ENCODE assay signal across 18 cellular contexts in genomic region chr1:95353185-95353584, GRCh38.
A peak's percentile ranks its signal among the peaks of the same experiment; 100 is the strongest.
DNase-seq lines count a peak whose midpoint lies in the region; ATAC-seq and TF ChIP-seq lines count a peak whose summit lies in the region.
"Had no signal": no experiment of that assay in that cellular context is flagged by ENCODE, and none has a peak within 500 bp of the region (broad histone marks: within the 10 kb centered on the region; RNA-seq: fewer than 3 reads in every experiment).

No MANE protein-coding gene starts in this region.

- TF ChIP-seq CTCF in nephron progenitor cell (IDR thresholded peaks at IDR 0.05) = no peak

- H3K9me3 Mint-ChIP-seq in T-cell = no peaks in the 10 kb centered on the region
- no peaks in the 10 kb centered on the region for H3K9me3 Mint-ChIP-seq in nephron progenitor cell
- H3K9me3 Mint-ChIP-seq: activated naive CD4-positive, alpha-beta T cell treated with anti-CD3 and anti-CD28 coated beads, Interleukin-2, amount 50 U/mL, for 24 hours; mesothelial cell of epicardium; nephron; T-helper 1 cell treated with Interleukin-12 subunit alpha and Interleukin-12 subunit beta and Interleukin-4 antibody, amounts not matched to agents 30 μg/mL and 1 μg/mL, for 36 hours had no signal

- DNase-seq in left ventricle myocardium superior (no peak), cardiac septum (ENCODE audit: low spot score) (no peak), NCI-H1694 treated with DMSO at 0.1 percent for 48 hours (lab: John Stamatoyannopoulos, UW) (peak; percentile 88), SHP77 (lab: John Stamatoyannopoulos, UW) (peak; percentile 78), hippocampal formation (lab: John Stamatoyannopoulos, UW) (no peak), T-cell (no peak), nephron progenitor cell (no peak)
- no peak for DNase-seq in stimulated activated naive CD4-positive, alpha-beta T cell (lab: John Stamatoyannopoulos, UW)
- DNase-seq: activated CD4-positive, alpha-beta T cell treated with anti-CD3 and anti-CD28 coated beads for 48 hours; activated CD8-positive, alpha-beta memory T cell treated with anti-CD3 and anti-CD28 coated beads, Interleukin-2, amount 10 ng/mL, durations not matched to agents 7 days and 5 days; upper lobe of right lung had no signal

- CTCF ChIA-PET in T-cell (lab: Charles Lee) = no interaction called here

- peak; percentile 33 for ATAC-seq in left ventricle myocardium superior
- ATAC-seq in T-cell (replicated peaks in 1 of 4) = no peak
- ATAC-seq: activated CD8-positive, alpha-beta memory T cell treated with anti-CD3 and anti-CD28 coated beads, Interleukin-2, amount 10 ng/mL, durations not matched to agents 7 days and 5 days; left lobe of liver; Panc1; sciatic nerve; upper lobe of right lung had no signal

- H3K4me1 Mint-ChIP-seq in T-cell (no peaks in the 10 kb centered on the region), nephron progenitor cell (no peaks in the 10 kb centered on the region)
- H3K4me1 Mint-ChIP-seq: activated CD8-positive, alpha-beta memory T cell treated with anti-CD3 and anti-CD28 coated beads, Interleukin-2, amount 10 ng/mL, durations not matched to agents 7 days and 5 days; activated naive CD4-positive, alpha-beta T cell treated with anti-CD3 and anti-CD28 coated beads, Interleukin-2, amount 50 U/mL, for 24 hours had no signal

- H3K36me3 Mint-ChIP-seq in T-cell (no peaks in the 10 kb centered on the region), nephron progenitor cell (ENCODE audit: low read depth) (no peaks in the 10 kb centered on the region)
- H3K36me3 Mint-ChIP-seq: activated CD8-positive, alpha-beta memory T cell treated with anti-CD3 and anti-CD28 coated beads, Interleukin-2, amount 10 ng/mL, durations not matched to agents 7 days and 5 days; activated naive CD4-positive, alpha-beta T cell treated with anti-CD3 and anti-CD28 coated beads, Interleukin-2, amount 50 U/mL, for 24 hours; mesothelial cell of epicardium had no signal

- H3K4me3 Mint-ChIP-seq in T-cell (no peak overlapping the region), nephron progenitor cell (no peak overlapping the region)
- H3K4me3 Mint-ChIP-seq: activated CD8-positive, alpha-beta memory T cell treated with anti-CD3 and anti-CD28 coated beads, Interleukin-2, amount 10 ng/mL, durations not matched to agents 7 days and 5 days; activated naive CD4-positive, alpha-beta T cell treated with anti-CD3 and anti-CD28 coated beads, Interleukin-2, amount 50 U/mL, for 24 hours; mesothelial cell of epicardium; nephron; T-helper 1 cell treated with Interleukin-12 subunit alpha and Interleukin-12 subunit beta and Interleukin-4 antibody, amounts not matched to agents 30 μg/mL and 1 μg/mL, for 36 hours had no signal

- H3K27me3 Mint-ChIP-seq in T-cell (peaks cover 2 to 7% of the 10 kb centered on the region in 2 donors), nephron progenitor cell (ENCODE audit: low read depth, poor library complexity) (peaks cover under 1% of the 10 kb centered on the region)
- H3K27me3 Mint-ChIP-seq: activated CD8-positive, alpha-beta memory T cell treated with anti-CD3 and anti-CD28 coated beads, Interleukin-2, amount 10 ng/mL, durations not matched to agents 7 days and 5 days had no signal

- intact Hi-C loops in left ventricle myocardium superior (cut with micrococcal nuclease) = no loop called here
- intact Hi-C loops in cardiac septum (cut with DNase I) = no loop called here

- H3K27ac Mint-ChIP-seq in T-cell (no peak overlapping the region), nephron progenitor cell (no peak overlapping the region)
- H3K27ac Mint-ChIP-seq: activated CD8-positive, alpha-beta memory T cell treated with anti-CD3 and anti-CD28 coated beads, Interleukin-2, amount 10 ng/mL, durations not matched to agents 7 days and 5 days; activated naive CD4-positive, alpha-beta T cell treated with anti-CD3 and anti-CD28 coated beads, Interleukin-2, amount 50 U/mL, for 24 hours; mesothelial cell of epicardium; nephron; T-helper 1 cell treated with Interleukin-12 subunit alpha and Interleukin-12 subunit beta and Interleukin-4 antibody, amounts not matched to agents 30 μg/mL and 1 μg/mL, for 36 hours had no signal

- POLR2A ChIA-PET in T-cell (lab: Charles Lee) = no interaction called here

Comparison
In these comparisons a context has a peak if more than half of its experiments do, and no peak if none do; other contexts are left out.
1. DNase-seq: peak in NCI-H1694 treated with DMSO at 0.1 percent for 48 hours (single experiment) and SHP77 (2 of 2); none in left ventricle myocardium superior (single experiment), cardiac septum (single experiment), hippocampal formation (0 of 2), T-cell (0 of 34), nephron progenitor cell (single experiment) and stimulated activated naive CD4-positive, alpha-beta T cell (0 of 6).